In genomic region chr2:138956116-138956515, GRCh38 we compare ENCODE assay signal across 16 cellular contexts.
"Had no signal": no experiment of that assay in that cellular context is flagged by ENCODE, and none has a peak within 500 bp of the region (broad histone marks: within the 10 kb centered on the region; RNA-seq: fewer than 3 reads in every experiment).

No MANE protein-coding gene starts in this region.

- H3K4me1 Mint-ChIP-seq: activated naive CD8-positive, alpha-beta T cell treated with anti-CD3 and anti-CD28 coated beads for 36 hours; naive thymus-derived CD4-positive, alpha-beta T cell; stimulated activated memory B cell treated with anti-CD40 and anti-IgM and Interleukin-4, amounts not matched to agents 10 μg/mL and 1 μg/mL and 100 μg/mL, for 72 hours had no signal

- H3K9me3 Mint-ChIP-seq: activated naive CD8-positive, alpha-beta T cell treated with anti-CD3 and anti-CD28 coated beads for 36 hours had no signal

- DNase-seq: activated CD4-positive, alpha-beta T cell treated with anti-CD3 and anti-CD28 coated beads, Interleukin-2, amount 50 U/mL, for 1 hour; activated CD8-positive, alpha-beta memory T cell treated with anti-CD3 and anti-CD28 coated beads for 24 hours; activated naive CD8-positive, alpha-beta T cell treated with anti-CD3 and anti-CD28 coated beads for 36 hours; amygdala; endodermal cell; erythroblast; left lung; mammary epithelial cell; naive thymus-derived CD4-positive, alpha-beta T cell; retina; stimulated activated CD4-positive, alpha-beta T cell treated with anti-CD3 and anti-CD28 coated beads, Interleukin-2, amount 100 ng/mL, for 48 hours; T-helper 9 cell had no signal

- H3K27ac Mint-ChIP-seq: activated naive CD8-positive, alpha-beta T cell treated with anti-CD3 and anti-CD28 coated beads for 36 hours; dendritic cell treated with granulocyte-macrophage colony-stimulating factor and Interleukin-4, amounts not matched to agents 40 ng/mL and 50 ng/mL, for 4 days; endodermal cell; naive thymus-derived CD4-positive, alpha-beta T cell; stimulated activated memory B cell treated with anti-CD40 and anti-IgM and Interleukin-4, amounts not matched to agents 10 μg/mL and 1 μg/mL and 100 μg/mL, for 72 hours had no signal

- ATAC-seq: activated CD4-positive, CD25-positive, alpha-beta regulatory T cell treated with anti-CD3 and anti-CD28 coated beads, Interleukin-2, amount 50 U/mL, for 24 hours; left lung; naive thymus-derived CD4-positive, alpha-beta T cell; stimulated activated memory B cell treated with anti-CD40 and anti-IgM and Interleukin-4, amounts not matched to agents 10 μg/mL and 1 μg/mL and 100 μg/mL, for 72 hours had no signal

- H3K4me3 Mint-ChIP-seq: activated naive CD8-positive, alpha-beta T cell treated with anti-CD3 and anti-CD28 coated beads for 36 hours; activated T-helper 1 cell treated with anti-CD3 and anti-CD28 coated beads, Interleukin-12 subunit alpha, Interleukin-12 subunit beta, Interleukin-2, Interleukin-4 antibody, amounts not matched to agents 30 ng/mL and 10 ng/mL and 1 ng/mL, durations not matched to agents 14 hours and 24 hours and 36 hours; dendritic cell treated with granulocyte-macrophage colony-stimulating factor and Interleukin-4, amounts not matched to agents 40 ng/mL and 50 ng/mL, for 4 days; endodermal cell; naive thymus-derived CD4-positive, alpha-beta T cell; stimulated activated memory B cell treated with anti-CD40 and anti-IgM and Interleukin-4, amounts not matched to agents 10 μg/mL and 1 μg/mL and 100 μg/mL, for 72 hours had no signal

- H3K27me3 Mint-ChIP-seq: activated naive CD8-positive, alpha-beta T cell treated with anti-CD3 and anti-CD28 coated beads for 36 hours; dendritic cell treated with granulocyte-macrophage colony-stimulating factor and Interleukin-4, amounts not matched to agents 40 ng/mL and 50 ng/mL, for 4 days; naive thymus-derived CD4-positive, alpha-beta T cell; stimulated activated memory B cell treated with anti-CD40 and anti-IgM and Interleukin-4, amounts not matched to agents 10 μg/mL and 1 μg/mL and 100 μg/mL, for 72 hours had no signal

- H3K36me3 Mint-ChIP-seq: activated naive CD8-positive, alpha-beta T cell treated with anti-CD3 and anti-CD28 coated beads for 36 hours; naive thymus-derived CD4-positive, alpha-beta T cell; stimulated activated memory B cell treated with anti-CD40 and anti-IgM and Interleukin-4, amounts not matched to agents 10 μg/mL and 1 μg/mL and 100 μg/mL, for 72 hours had no signal
